1 cellular context compared by ENCODE assay signal in the genomic region with DNA sequence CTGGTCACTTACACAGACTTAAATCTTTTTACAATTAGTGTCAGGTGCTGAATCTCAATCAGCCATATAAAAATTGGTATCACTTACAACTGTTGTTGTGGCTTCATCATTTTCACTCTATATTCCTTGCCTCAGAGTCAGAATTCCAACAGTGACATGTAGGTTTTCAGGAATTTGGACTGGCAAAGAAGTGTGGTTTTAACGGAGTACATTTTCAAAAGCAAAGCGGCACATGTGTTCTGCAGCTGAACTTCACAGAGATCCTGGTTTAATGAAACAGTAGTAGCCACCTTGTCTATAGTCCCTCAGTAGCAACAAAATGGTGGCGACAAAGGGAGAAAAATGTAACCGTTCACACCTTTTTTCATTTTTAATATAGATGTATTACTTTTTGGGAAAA.
TF ChIP-seq lines count a peak whose summit lies in the region.

No MANE protein-coding gene starts in this region.

TF ChIP-seq in GM23338, 12 proteins besides CTCF, POLR2A, EP300 and RAD21 (continued from another document):
- no peak for TF ChIP-seq ZNF462 (CRISPR knock-in tag; IDR thresholded peaks at IDR 0.05)
- TF ChIP-seq ZNF114 (CRISPR knock-in tag; IDR thresholded peaks at IDR 0.05) = no peak
- no peak for TF ChIP-seq POLR2AphosphoS5 (IDR thresholded peaks at IDR 0.05; ENCODE audit: low read depth)
- no peak for TF ChIP-seq ZNF331 (CRISPR knock-in tag; IDR thresholded peaks at IDR 0.05; ENCODE audit: low read depth)
- no peak for TF ChIP-seq ETS1 (IDR thresholded peaks at IDR 0.05)
